17 cellular contexts compared by ENCODE assay signal in genomic region chr22:39745789-39746188, GRCh38.
A peak's percentile ranks its signal among the peaks of the same experiment; 100 is the strongest.
DNase-seq lines count a peak whose midpoint lies in the region; ATAC-seq and TF ChIP-seq lines count a peak whose summit lies in the region.
"Had no signal": no experiment of that assay in that cellular context is flagged by ENCODE, and none has a peak within 500 bp of the region (broad histone marks: within the 10 kb centered on the region; RNA-seq: fewer than 3 reads in every experiment).

No MANE protein-coding gene starts in this region.

- H3K4me3 Mint-ChIP-seq in activated naive CD4-positive, alpha-beta T cell treated with anti-CD3 and anti-CD28 coated beads, Interleukin-2, amount 50 U/mL, for 24 hours: peak overlapping the region; percentile 0
- no peak overlapping the region for H3K4me3 Mint-ChIP-seq in activated T-helper 2 cell treated with anti-CD3 and anti-CD28 coated beads, Interferon-gamma antibody, Interleukin-2, Interleukin-4, amounts not matched to agents 10 μg/mL and 5 μg/mL and 100 μg/mL, durations not matched to agents 14 hours and 24 hours and 36 hours (ENCODE audit: low read depth)
- no peak overlapping the region for H3K4me3 Mint-ChIP-seq in stimulated activated effector memory CD8-positive, alpha-beta T cell treated with anti-CD3 and anti-CD28 coated beads, Interleukin-12 subunit alpha, Interleukin-12 subunit beta, amount 100 ng/mL, for 72 hours
- H3K4me3 Mint-ChIP-seq in naive thymus-derived CD4-positive, alpha-beta T cell: no peak overlapping the region
- H3K4me3 Mint-ChIP-seq: neural progenitor cell had no signal

- H3K27me3 Mint-ChIP-seq in activated naive CD4-positive, alpha-beta T cell treated with anti-CD3 and anti-CD28 coated beads, Interleukin-2, amount 50 U/mL, for 24 hours: no peaks in the 10 kb centered on the region
- H3K27me3 Mint-ChIP-seq in activated T-helper 2 cell treated with anti-CD3 and anti-CD28 coated beads, Interferon-gamma antibody, Interleukin-2, Interleukin-4, amounts not matched to agents 10 μg/mL and 5 μg/mL and 100 μg/mL, durations not matched to agents 14 hours and 24 hours and 36 hours (ENCODE audit: low read depth): peaks cover 2% of the 10 kb centered on the region
- peaks cover 0 to 11% (median 0%) of the 10 kb centered on the region in 5 donors for H3K27me3 Mint-ChIP-seq in naive thymus-derived CD4-positive, alpha-beta T cell

- H3K79me2 ChIP-seq in MM.1S (ENCODE audit: low read length): no peaks in the 10 kb centered on the region

- H3K27ac ChIP-seq in MM.1S (ENCODE audit: low read length): no peak overlapping the region
- H3K27ac ChIP-seq in naive thymus-derived CD4-positive, alpha-beta T cell (ENCODE audit: low read depth, low read length): no peak overlapping the region
- H3K27ac ChIP-seq: C4-2B, left ventricle myocardium inferior, neural progenitor cell, thoracic aorta had no signal

- no peaks in the 10 kb centered on the region for H3K9me3 ChIP-seq in MM.1S (replicated peaks; ENCODE audit: insufficient read depth, low read length)
- no peaks in the 10 kb centered on the region for H3K9me3 ChIP-seq in naive thymus-derived CD4-positive, alpha-beta T cell (ENCODE audit: control insufficient read depth in 2 of 3, low read length in 3 of 3)
- H3K9me3 ChIP-seq: thoracic aorta had no signal

- H3K36me3 Mint-ChIP-seq in activated naive CD4-positive, alpha-beta T cell treated with anti-CD3 and anti-CD28 coated beads, Interleukin-2, amount 50 U/mL, for 24 hours: peaks cover 2% of the 10 kb centered on the region
- no peaks in the 10 kb centered on the region for H3K36me3 Mint-ChIP-seq in activated T-helper 2 cell treated with anti-CD3 and anti-CD28 coated beads, Interferon-gamma antibody, Interleukin-2, Interleukin-4, amounts not matched to agents 10 μg/mL and 5 μg/mL and 100 μg/mL, durations not matched to agents 14 hours and 24 hours and 36 hours (ENCODE audit: low read depth)
- H3K36me3 Mint-ChIP-seq in stimulated activated effector memory CD8-positive, alpha-beta T cell treated with anti-CD3 and anti-CD28 coated beads, Interleukin-12 subunit alpha, Interleukin-12 subunit beta, amount 100 ng/mL, for 72 hours: no peaks in the 10 kb centered on the region
- peaks cover 0 to 14% (median 0%) of the 10 kb centered on the region in 5 donors for H3K36me3 Mint-ChIP-seq in naive thymus-derived CD4-positive, alpha-beta T cell
- H3K36me3 Mint-ChIP-seq: neural progenitor cell had no signal

- peaks cover 9% of the 10 kb centered on the region for H3K4me1 ChIP-seq in MM.1S (ENCODE audit: low read length)
- H3K4me1 ChIP-seq in naive thymus-derived CD4-positive, alpha-beta T cell (ENCODE audit: control insufficient read depth in 2 of 2, insufficient read depth in 2 of 2, low read length in 2 of 2): peaks cover 13 to 16% of the 10 kb centered on the region in 2 donors
- H3K4me1 ChIP-seq: left ventricle myocardium inferior, neural progenitor cell had no signal

- no peaks in the 10 kb centered on the region for H3F3A ChIP-seq in MM.1S (ENCODE audit: insufficient read depth, low read length)

- H3K9ac ChIP-seq in MM.1S (ENCODE audit: low read length): no peak overlapping the region
- H3K9ac ChIP-seq: neural progenitor cell had no signal

- H3K36me3 ChIP-seq in MM.1S (replicated peaks; ENCODE audit: insufficient read depth, low read length): no peaks in the 10 kb centered on the region
- no peaks in the 10 kb centered on the region for H3K36me3 ChIP-seq in naive thymus-derived CD4-positive, alpha-beta T cell (ENCODE audit: control insufficient read depth in 2 of 3, insufficient read depth in 3 of 3, low read length in 3 of 3)
- H3K36me3 ChIP-seq: left ventricle myocardium inferior, neural progenitor cell, thoracic aorta had no signal

- H3K4me1 Mint-ChIP-seq in activated naive CD4-positive, alpha-beta T cell treated with anti-CD3 and anti-CD28 coated beads, Interleukin-2, amount 50 U/mL, for 24 hours: peaks cover 36% of the 10 kb centered on the region
- peaks cover 41% of the 10 kb centered on the region for H3K4me1 Mint-ChIP-seq in activated T-helper 2 cell treated with anti-CD3 and anti-CD28 coated beads, Interferon-gamma antibody, Interleukin-2, Interleukin-4, amounts not matched to agents 10 μg/mL and 5 μg/mL and 100 μg/mL, durations not matched to agents 14 hours and 24 hours and 36 hours (ENCODE audit: low read depth)
- peaks cover 24% of the 10 kb centered on the region for H3K4me1 Mint-ChIP-seq in stimulated activated effector memory CD8-positive, alpha-beta T cell treated with anti-CD3 and anti-CD28 coated beads, Interleukin-12 subunit alpha, Interleukin-12 subunit beta, amount 100 ng/mL, for 72 hours
- H3K4me1 Mint-ChIP-seq in naive thymus-derived CD4-positive, alpha-beta T cell: peaks cover 9 to 34% (median 26%) of the 10 kb centered on the region in 7 donors
- H3K4me1 Mint-ChIP-seq: neural progenitor cell had no signal

- CTCF ChIA-PET in naive thymus-derived CD4-positive, alpha-beta T cell (lab: Charles Lee): no interaction called here

- H3K27ac Mint-ChIP-seq in activated naive CD4-positive, alpha-beta T cell treated with anti-CD3 and anti-CD28 coated beads, Interleukin-2, amount 50 U/mL, for 24 hours: peak overlapping the region; percentile 18
- H3K27ac Mint-ChIP-seq in activated T-helper 2 cell treated with anti-CD3 and anti-CD28 coated beads, Interferon-gamma antibody, Interleukin-2, Interleukin-4, amounts not matched to agents 10 μg/mL and 5 μg/mL and 100 μg/mL, durations not matched to agents 14 hours and 24 hours and 36 hours: peak overlapping the region; percentile 36
- peak overlapping the region; percentile 17 for H3K27ac Mint-ChIP-seq in stimulated activated effector memory CD8-positive, alpha-beta T cell treated with anti-CD3 and anti-CD28 coated beads, Interleukin-12 subunit alpha, Interleukin-12 subunit beta, amount 100 ng/mL, for 72 hours
- peak overlapping the region in 4 of 9 donors; percentile 2 to 48 (median 19) for H3K27ac Mint-ChIP-seq in naive thymus-derived CD4-positive, alpha-beta T cell
- H3K27ac Mint-ChIP-seq: neural progenitor cell had no signal

- DNase-seq in activated naive CD4-positive, alpha-beta T cell treated with Interleukin-2 at 50 U/mL for 16 hours: no peak
- DNase-seq in MM.1S (peak; percentile 26), NCI-H1417 (lab: John Stamatoyannopoulos, UW) (no peak)
- DNase-seq in activated T-helper 2 cell treated with anti-CD3 and anti-CD28 coated beads, Interferon-gamma antibody, Interleukin-2, Interleukin-4, amounts not matched to agents 10 μg/mL and 5 μg/mL and 100 μg/mL, durations not matched to agents 14 hours and 24 hours and 36 hours (ENCODE audit: low spot score): no peak
- no peak for DNase-seq in stimulated activated effector memory CD8-positive, alpha-beta T cell treated with anti-CD3 and anti-CD28 coated beads, Interleukin-12 subunit alpha, Interleukin-12 subunit beta, amount 100 ng/mL, for 72 hours (ENCODE audit: low spot score in 2 of 2)
- no peak for DNase-seq in naive thymus-derived CD4-positive, alpha-beta T cell
- DNase-seq in stimulated activated naive CD4-positive, alpha-beta T cell (lab: John Stamatoyannopoulos, UW): no peak
- DNase-seq: ACHN, EL, HCEC 1CT, IMR-90, left ventricle myocardium inferior, NCI-H1694 treated with DMSO at 0.1 percent for 48 hours had no signal

- ATAC-seq in stimulated activated effector memory CD8-positive, alpha-beta T cell treated with anti-CD3 and anti-CD28 coated beads, Interleukin-12 subunit alpha, Interleukin-12 subunit beta, amount 100 ng/mL, for 72 hours: peak; percentile 74
- ATAC-seq in naive thymus-derived CD4-positive, alpha-beta T cell: no peak

- H3K9me2 ChIP-seq in MM.1S (replicated peaks; ENCODE audit: insufficient read depth, low read length): no peaks in the 10 kb centered on the region

- H4K20me1 ChIP-seq in MM.1S (ENCODE audit: insufficient read depth, low read length): no peaks in the 10 kb centered on the region

- peaks cover 5% of the 10 kb centered on the region for H3K9me3 Mint-ChIP-seq in activated naive CD4-positive, alpha-beta T cell treated with anti-CD3 and anti-CD28 coated beads, Interleukin-2, amount 50 U/mL, for 24 hours
- H3K9me3 Mint-ChIP-seq in activated T-helper 2 cell treated with anti-CD3 and anti-CD28 coated beads, Interferon-gamma antibody, Interleukin-2, Interleukin-4, amounts not matched to agents 10 μg/mL and 5 μg/mL and 100 μg/mL, durations not matched to agents 14 hours and 24 hours and 36 hours: peaks cover 6% of the 10 kb centered on the region
- no peaks in the 10 kb centered on the region for H3K9me3 Mint-ChIP-seq in stimulated activated effector memory CD8-positive, alpha-beta T cell treated with anti-CD3 and anti-CD28 coated beads, Interleukin-12 subunit alpha, Interleukin-12 subunit beta, amount 100 ng/mL, for 72 hours
- H3K9me3 Mint-ChIP-seq in naive thymus-derived CD4-positive, alpha-beta T cell: peaks cover 0 to 6% (median 0%) of the 10 kb centered on the region in 11 donors
- H3K9me3 Mint-ChIP-seq: neural progenitor cell had no signal

- intact Hi-C loops in activated T-helper 2 cell treated with anti-CD3 and anti-CD28 coated beads, Interferon-gamma antibody, Interleukin-2, Interleukin-4, amounts not matched to agents 10 μg/mL and 5 μg/mL and 100 μg/mL, durations not matched to agents 14 hours and 24 hours and 36 hours (cut with micrococcal nuclease): loop anchor here (2.0 to 10.0 kb wide), 5 partner anchors 29 to 207 kb away; partner anchors contain the start of gene GRAP2
- intact Hi-C loops in naive thymus-derived CD4-positive, alpha-beta T cell (cut with micrococcal nuclease): no loop called here

- peak overlapping the region; percentile 4; the same call in 1 of the 2 replicates for H3K4me2 ChIP-seq in MM.1S (ENCODE audit: low read depth, low read length)
- H3K4me2 ChIP-seq: neural progenitor cell had no signal

- H3K4me3 ChIP-seq in MM.1S (ENCODE audit: low read length): no peak overlapping the region
- no peak overlapping the region for H3K4me3 ChIP-seq in naive thymus-derived CD4-positive, alpha-beta T cell (ENCODE audit: low read length)
- H3K4me3 ChIP-seq: left ventricle myocardium inferior, neural progenitor cell, thoracic aorta had no signal

- no peak overlapping the region for H2AFZ ChIP-seq in MM.1S (ENCODE audit: low read length)
- H2AFZ ChIP-seq: neural progenitor cell had no signal

- TF ChIP-seq CTCF in MM.1S (IDR thresholded peaks at IDR 0.05; ENCODE audit: low read length): no peak

- H3K27me3 ChIP-seq in MM.1S (replicated peaks; ENCODE audit: insufficient read depth, low read length): no peaks in the 10 kb centered on the region
- no peaks in the 10 kb centered on the region for H3K27me3 ChIP-seq in naive thymus-derived CD4-positive, alpha-beta T cell (ENCODE audit: control insufficient read depth in 2 of 2, insufficient read depth in 2 of 2, low read length in 2 of 2)

- POLR2A ChIA-PET in naive thymus-derived CD4-positive, alpha-beta T cell (lab: Charles Lee): no interaction called here
